13 cellular contexts compared by ENCODE assay signal in genomic region chr18:28075501-28075900, GRCh38.
DNase-seq lines count a peak whose midpoint lies in the region; ATAC-seq, FAIRE-seq and TF ChIP-seq lines count a peak whose summit lies in the region.
"Had no signal": no experiment of that assay in that cellular context is flagged by ENCODE, and none has a peak within 500 bp of the region (broad histone marks: within the 10 kb centered on the region; RNA-seq: fewer than 3 reads in every experiment).

No MANE protein-coding gene starts in this region.

- no peak overlapping the region for H3K4me3 ChIP-seq in PC-3 (ENCODE audit: low read length)
- no peak overlapping the region for H3K4me3 ChIP-seq in endothelial cell of umbilical vein (replicated peaks in 1 of 3; ENCODE audit: insufficient read depth in 1 of 3, low read depth in 1 of 3, low read length in 3 of 3)

- H2AFZ ChIP-seq in PC-3 (ENCODE audit: low read length) (no peak overlapping the region), endothelial cell of umbilical vein (ENCODE audit: low read depth, low read length) (no peak overlapping the region)

- H3K4me1 ChIP-seq in PC-3 (ENCODE audit: insufficient read depth, low read length) (0 out of 2 replicates have a peak, but pooled peaks cover 7% of the 10 kb centered on the region), endothelial cell of umbilical vein (ENCODE audit: control insufficient read depth, extremely low read depth, insufficient read depth, low read length) (peaks cover 11% of the 10 kb centered on the region)

- H3K79me2 ChIP-seq in PC-3 (ENCODE audit: low read length) (no peaks in the 10 kb centered on the region), endothelial cell of umbilical vein (ENCODE audit: control insufficient read depth, insufficient read depth, low read length) (peaks cover 8% of the 10 kb centered on the region)

- no peak for TF ChIP-seq POLR2A in endothelial cell of umbilical vein (IDR thresholded peaks at IDR 0.05; ENCODE audit: low read depth, low read length)

- H3K9me3 ChIP-seq in PC-3 (ENCODE audit: low read length) = no peaks in the 10 kb centered on the region
- no peaks in the 10 kb centered on the region for H3K9me3 ChIP-seq in endothelial cell of umbilical vein (replicated peaks; ENCODE audit: control insufficient read depth, insufficient read depth, low read length)

- POLR2A ChIA-PET in PC-3 (lab: Charles Lee; ENCODE audit: unreplicated experiment) (no interaction called here), endothelial cell of umbilical vein (lab: Charles Lee) (no interaction called here)

- H4K20me1 ChIP-seq in PC-3 (ENCODE audit: low read length) = no peaks in the 10 kb centered on the region
- no peaks in the 10 kb centered on the region for H4K20me1 ChIP-seq in endothelial cell of umbilical vein (replicated peaks; ENCODE audit: control insufficient read depth, extremely low read depth, insufficient read depth, low read length)

- ATAC-seq in PC-3 (peak; percentile 45; the same call in 1 of the 2 replicates), HG02852 (IDR thresholded peaks at IDR 0.05; ENCODE audit: unreplicated experiment) (no peak), HG03378 (IDR thresholded peaks at IDR 0.05; ENCODE audit: unreplicated experiment) (no peak)

- H3K9me2 ChIP-seq in PC-3 (replicated peaks; ENCODE audit: low read length) = no peaks in the 10 kb centered on the region

- H3K4me2 ChIP-seq in PC-3 (ENCODE audit: low read length) = no peak overlapping the region
- H3K4me2 ChIP-seq in endothelial cell of umbilical vein (ENCODE audit: insufficient read depth, low read length) = no peak overlapping the region

- intact Hi-C loops in PC-3 (cut with micrococcal nuclease) = no loop called here
- intact Hi-C loops in endothelial cell of umbilical vein (cut with micrococcal nuclease) = no loop called here

- no peak overlapping the region for H3K27ac ChIP-seq in PC-3 (ENCODE audit: low read length)
- H3K27ac ChIP-seq in endothelial cell of umbilical vein (ENCODE audit: insufficient read depth, low read depth, low read length) = no peak overlapping the region
- H3K27ac ChIP-seq: C4-2B had no signal

- TF ChIP-seq CTCF in PC-3 (conservative IDR thresholded peaks at IDR 0.05; ENCODE audit: low read depth, low read length) = no peak
- no peak for TF ChIP-seq CTCF in endothelial cell of umbilical vein (IDR thresholded peaks at IDR 0.05; ENCODE audit: extremely low read depth in 1 of 2, insufficient read depth in 1 of 2, low read depth in 1 of 2, low read length in 2 of 2)

- H3F3A ChIP-seq in PC-3 (ENCODE audit: low read length, unreplicated experiment) = no peaks in the 10 kb centered on the region

- BruUV-seq in PC-3 (replicated peaks; lab: Mats Ljungman, UMichigan) (no TSS peak), endothelial cell of umbilical vein (replicated peaks; lab: Mats Ljungman, UMichigan) (no TSS peak)

- CTCF ChIA-PET in PC-3 (lab: Charles Lee) = no interaction called here
- CTCF ChIA-PET in endothelial cell of umbilical vein (lab: Charles Lee) = interaction anchor here (1.2 kb wide), 1 partner anchor 10 kb away, joined by 3 read pairs; no protein-coding TSS in a partner anchor

- H3K9me1 ChIP-seq in endothelial cell of umbilical vein (replicated peaks; ENCODE audit: control insufficient read depth, extremely low read depth, insufficient read depth, low read length) = no peaks in the 10 kb centered on the region

- FAIRE-seq in endothelial cell of umbilical vein (lab: Jason Lieb, UNC) = no peak

- dilution Hi-C loops in endothelial cell of umbilical vein (cut with MboI; ENCODE audit: extremely low pct_ligation_motif_present, low sequenced_read_pairs) = no loop called here

- H3K9ac ChIP-seq in PC-3 (ENCODE audit: low read length) (no peak overlapping the region), endothelial cell of umbilical vein (replicated peaks; ENCODE audit: extremely low read depth, insufficient read depth, low read length) (no peak overlapping the region)

- H3K27me3 ChIP-seq in PC-3 (ENCODE audit: low read length) (no peaks in the 10 kb centered on the region), endothelial cell of umbilical vein (ENCODE audit: control insufficient read depth in 2 of 2, insufficient read depth in 2 of 2, low read length in 2 of 2) (no peaks in the 10 kb centered on the region)

- peak; percentile 54 for DNase-seq in DMS53 (lab: John Stamatoyannopoulos, UW)
- peak; percentile 38 for DNase-seq in PC-3
- no peak for DNase-seq in endothelial cell of umbilical vein (ENCODE audit: low read depth, low spot score)
- peak; percentile 33 for DNase-seq in midbrain (lab: John Stamatoyannopoulos, UW)
- no peak for DNase-seq in amniotic stem cell (lab: John Stamatoyannopoulos, UW)
- DNase-seq in NCI-H526 treated with DMSO at 0.1 percent for 48 hours (lab: John Stamatoyannopoulos, UW) = no peak
- DNase-seq: activated CD4-positive, alpha-beta T cell treated with anti-CD3 and anti-CD28 coated beads for 1 hour; KBM-7; NCI-H187 treated with DMSO at 0.1 percent for 48 hours; stimulated activated CD4-positive, alpha-beta T cell treated with anti-CD3 and anti-CD28 coated beads, Interleukin-1b, Interleukin-23, amount 100 ng/mL, for 48 hours had no signal

- no peaks in the 10 kb centered on the region for H3K36me3 ChIP-seq in PC-3 (ENCODE audit: low read depth, low read length)
- H3K36me3 ChIP-seq in endothelial cell of umbilical vein (ENCODE audit: control insufficient read depth in 2 of 2, extremely low read depth in 1 of 2, insufficient read depth in 2 of 2, low read length in 2 of 2) = no peaks in the 10 kb centered on the region

TF ChIP-seq in endothelial cell of umbilical vein, 7 proteins besides CTCF, POLR2A, EP300 and RAD21:
- TF ChIP-seq FOS (IDR thresholded peaks at IDR 0.05; ENCODE audit: borderline replicate concordance, insufficient read depth, low read length) = peak; percentile 14
- no peak for TF ChIP-seq MYC (IDR thresholded peaks at IDR 0.05; ENCODE audit: low read depth, low read length)
TF ChIP-seq in endothelial cell of umbilical vein: peak in this region for 1.

Comparison
In these comparisons a context has a peak if more than half of its experiments do, and no peak if none do; other contexts are left out.
1. DNase-seq: peak in DMS53 (single experiment), PC-3 (single experiment) and midbrain (single experiment); none in endothelial cell of umbilical vein (single experiment), amniotic stem cell (single experiment) and NCI-H526 treated with DMSO at 0.1 percent for 48 hours (single experiment).